Comparison of ENCODE assay signal across 8 cellular contexts in genomic region chr10:80357000-80357803, GRCh38. TPM values are rescaled to one million over a fixed set of nuclear protein-coding genes. Genes with fewer than 3 reads are reported as not detected.
DNase-seq lines count a peak whose midpoint lies in the region; ATAC-seq and TF ChIP-seq lines count a peak whose summit lies in the region.

No MANE protein-coding gene starts in this region.

- no peak for TF ChIP-seq POLR2A in stomach (IDR thresholded peaks at IDR 0.05)

- H3K27me3 ChIP-seq in kidney epithelial cell (ENCODE audit: control insufficient read depth, insufficient read depth, low read length): peaks cover 13% of the 10 kb centered on the region
- H3K27me3 ChIP-seq in stomach: peaks cover 0 to 46% (median 17%) of the 10 kb centered on the region in 3 donors

- H3K4me3 ChIP-seq in kidney epithelial cell (ENCODE audit: low read depth, low read length) (peak overlapping the region; percentile 42), stomach (peak overlapping the region; percentile 40 to 56 (median 47))

- no peak overlapping the region for H3K27ac Mint-ChIP-seq in activated naive CD8-positive, alpha-beta T cell treated with anti-CD3 and anti-CD28 coated beads for 36 hours

- H3K4me1 Mint-ChIP-seq in activated naive CD8-positive, alpha-beta T cell treated with anti-CD3 and anti-CD28 coated beads for 36 hours: peaks cover 4% of the 10 kb centered on the region

- ATAC-seq in GM21576 (IDR thresholded peaks at IDR 0.05; ENCODE audit: unreplicated experiment): no peak

- no peaks in the 10 kb centered on the region for H3K9me3 ChIP-seq in stomach

- peaks cover 27% of the 10 kb centered on the region for H3K27me3 Mint-ChIP-seq in activated naive CD8-positive, alpha-beta T cell treated with anti-CD3 and anti-CD28 coated beads for 36 hours

- peaks cover 5 to 17% (median 16%) of the 10 kb centered on the region in 4 donors for H3K4me1 ChIP-seq in stomach

- H3K36me3 Mint-ChIP-seq in activated naive CD8-positive, alpha-beta T cell treated with anti-CD3 and anti-CD28 coated beads for 36 hours: no peaks in the 10 kb centered on the region

- WGBS in stomach, 5 donors: 7 to 12% (median 10%) methylated on average over 40 to 47 of the region's 47 CpGs

- intact Hi-C loops in stomach (cut with DNase I; ENCODE audit: low total_unique reads): no loop called here

- no peak overlapping the region for H3K27ac ChIP-seq in stomach

- DNase-seq in NCI-H1436 (lab: John Stamatoyannopoulos, UW): peak; percentile 25
- no peak for DNase-seq in NCI-H1436 treated with DMSO at 0.1 percent for 48 hours (lab: John Stamatoyannopoulos, UW)
- peak; percentile 27 for DNase-seq in activated naive CD8-positive, alpha-beta T cell treated with anti-CD3 and anti-CD28 coated beads for 36 hours
- no peak for DNase-seq in kidney epithelial cell (ENCODE audit: low read depth)
- no peak for DNase-seq in stomach
- DNase-seq in epidermal melanocyte (ENCODE audit: insufficient read length, low spot score): no peak
- DNase-seq in hepatic stellate cell (ENCODE audit: low spot score): no peak

- TF ChIP-seq CTCF in kidney epithelial cell (IDR thresholded peaks at IDR 0.05; ENCODE audit: insufficient read depth, low read length, poor library complexity, severe bottlenecking) (no peak), stomach (IDR thresholded peaks at IDR 0.05) (no peak)

- no peak for TF ChIP-seq EP300 in stomach (IDR thresholded peaks at IDR 0.05)

- no peaks in the 10 kb centered on the region for H3K36me3 ChIP-seq in kidney epithelial cell (ENCODE audit: control insufficient read depth, insufficient read depth, low read length)
- no peaks in the 10 kb centered on the region for H3K36me3 ChIP-seq in stomach

- H3K9me3 Mint-ChIP-seq in activated naive CD8-positive, alpha-beta T cell treated with anti-CD3 and anti-CD28 coated beads for 36 hours: peaks cover 3% of the 10 kb centered on the region

- peak overlapping the region; percentile 79 for H3K4me3 Mint-ChIP-seq in activated naive CD8-positive, alpha-beta T cell treated with anti-CD3 and anti-CD28 coated beads for 36 hours

RNA-seq across cellular contexts. Expression of gene DYDC2, which starts 0.6 kb away (rescaled TPM):
- total RNA-seq in activated naive CD8-positive, alpha-beta T cell treated with anti-CD3 and anti-CD28 coated beads for 36 hours: under 1 TPM in 1 of 2 experiments, not detected in 1; 0.42 TPM
- total RNA-seq in kidney epithelial cell (0.14 and 3.0 TPM in 2 replicates), stomach (not detected)
- under 1 TPM in 2 of 3 donors, not detected in 1; 0.37 to 0.95 TPM for polyA plus RNA-seq in stomach

RNA-seq across cellular contexts. Expression of gene DYDC1, which starts 0.6 kb away (rescaled TPM):
- not detected for total RNA-seq in activated naive CD8-positive, alpha-beta T cell treated with anti-CD3 and anti-CD28 coated beads for 36 hours
- total RNA-seq in kidney epithelial cell: not detected in 2 replicates
- not detected for total RNA-seq in stomach
- polyA plus RNA-seq in stomach: not detected

RNA-seq across cellular contexts. Expression of gene PRXL2A, which starts 51.1 kb away (rescaled TPM):
- total RNA-seq in activated naive CD8-positive, alpha-beta T cell treated with anti-CD3 and anti-CD28 coated beads for 36 hours: 10 to 100 TPM; 23.3 to 24.5 TPM
- total RNA-seq in kidney epithelial cell (64.4 and 72.4 TPM in 2 replicates), stomach (10 to 100 TPM in 4 of 5 donors, 1 to 10 TPM in 1; 6.7 to 56.8 (median 16.2) TPM)
- polyA plus RNA-seq in stomach: 10 to 100 TPM; 16.2 to 36.3 (median 19.4) TPM

Comparison
In these comparisons a context has a peak if more than half of its experiments do, and no peak if none do; other contexts are left out.
1. DNase-seq: peak in NCI-H1436 (single experiment) and activated naive CD8-positive, alpha-beta T cell treated with anti-CD3 and anti-CD28 coated beads for 36 hours (single experiment); none in NCI-H1436 treated with DMSO at 0.1 percent for 48 hours (single experiment), kidney epithelial cell (single experiment), stomach (single experiment), epidermal melanocyte (single experiment) and hepatic stellate cell (single experiment).